In genomic region chr7:111080495-111081105, GRCh38 we compare ENCODE assay signal across 16 cellular contexts. TPM values are rescaled to one million over a fixed set of nuclear protein-coding genes. Genes with fewer than 3 reads are reported as not detected.
DNase-seq lines count a peak whose midpoint lies in the region; ATAC-seq, FAIRE-seq and TF ChIP-seq lines count a peak whose summit lies in the region.
"Had no signal": no experiment of that assay in that cellular context is flagged by ENCODE, and none has a peak within 500 bp of the region (broad histone marks: within the 10 kb centered on the region; RNA-seq: fewer than 3 reads in every experiment).

No MANE protein-coding gene starts in this region.

- TF ChIP-seq POLR2A in HepG2 (IDR thresholded peaks at IDR 0.05; ENCODE audit: insufficient read depth in 1 of 2, low read depth in 2 of 2, low read length in 2 of 2) (no peak), right lobe of liver (IDR thresholded peaks at IDR 0.05) (no peak), prostate gland (IDR thresholded peaks at IDR 0.05) (no peak)

- in situ Hi-C loops in HepG2 (cut with HindIII; ENCODE audit: extremely low pct_ligation_motif_present, low pct_unique_long_range_greater_than_20kb), result loop anchor here (25.0 kb wide), 2 partner anchors 657 to 993 kb away; no protein-coding TSS in a partner anchor

- H4K20me1 ChIP-seq in HepG2 (ENCODE audit: insufficient read depth, low read length) (no peaks in the 10 kb centered on the region), MM.1S (ENCODE audit: insufficient read depth, low read length) (no peaks in the 10 kb centered on the region)

- no peak for TF ChIP-seq RAD21 in HepG2 (CRISPR knock-in tag; IDR thresholded peaks at IDR 0.05)

- no peak for DNase-seq in HepG2 (ENCODE audit: low spot score)
- DNase-seq in right lobe of liver, result no peak
- DNase-seq in MM.1S, result peak; percentile 85
- DNase-seq in prostate gland (ENCODE audit: low spot score), result no peak
- DNase-seq in NCI-H2227 (lab: John Stamatoyannopoulos, UW; ENCODE audit: unreplicated experiment), result no peak
- DNase-seq in hippocampal formation (lab: John Stamatoyannopoulos, UW), result no peak
- DNase-seq in H7, result no peak
- DNase-seq: activated T-cell treated with anti-CD3 and anti-CD28 coated beads, Interleukin-2, amount 50 U/mL, for 48 hours; kidney glomerular epithelial cell; NCI-H1436; NCI-H446 treated with DMSO at 0.1 percent for 48 hours; substantia nigra had no signal

- no peak overlapping the region for H3K9ac ChIP-seq in HepG2 (ENCODE audit: insufficient read depth, low read depth, low read length)
- H3K9ac ChIP-seq in MM.1S (ENCODE audit: low read length), result peak overlapping the region; percentile 3; the same call in 1 of the 2 replicates

- no peak overlapping the region for H3K4me2 ChIP-seq in HepG2 (ENCODE audit: low read depth, low read length)
- H3K4me2 ChIP-seq in MM.1S (ENCODE audit: low read depth, low read length), result peak overlapping the region; percentile 46

- no peak for FAIRE-seq in HepG2 (lab: Jason Lieb, UNC)
- FAIRE-seq: H1 had no signal

- H3K36me3 ChIP-seq in HepG2 (replicated peaks in 1 of 2; ENCODE audit: control insufficient read depth in 1 of 2, insufficient read depth in 2 of 2, low read length in 2 of 2), result no peaks in the 10 kb centered on the region
- no peaks in the 10 kb centered on the region for H3K36me3 ChIP-seq in right lobe of liver
- no peaks in the 10 kb centered on the region for H3K36me3 ChIP-seq in MM.1S (replicated peaks; ENCODE audit: insufficient read depth, low read length)
- no peaks in the 10 kb centered on the region for H3K36me3 ChIP-seq in prostate gland
- no peaks in the 10 kb centered on the region for H3K36me3 ChIP-seq in H7 (replicated peaks; ENCODE audit: control insufficient read depth, insufficient read depth, low read length)

- CTCF ChIA-PET in HepG2 (lab: Yijun Ruan, JAX; ENCODE audit: low intra/inter-chr PET ratio, low total read pairs), result no interaction called here

- POLR2A ChIA-PET in HepG2 (lab: Yijun Ruan, JAX), result no interaction called here

- no peak for ATAC-seq in HepG2
- no peak for ATAC-seq in right lobe of liver
- peak; percentile 20 for ATAC-seq in HG02852 (IDR thresholded peaks at IDR 0.05; ENCODE audit: unreplicated experiment)

- no peaks in the 10 kb centered on the region for H3K79me2 ChIP-seq in HepG2 (ENCODE audit: insufficient read depth, low read length)
- H3K79me2 ChIP-seq in MM.1S (ENCODE audit: low read length), result no peaks in the 10 kb centered on the region

- H3K27me3 ChIP-seq in HepG2 (ENCODE audit: control insufficient read depth in 1 of 2, insufficient read depth in 2 of 2, low read length in 2 of 2) (no peaks in the 10 kb centered on the region), right lobe of liver (no peaks in the 10 kb centered on the region), MM.1S (replicated peaks; ENCODE audit: insufficient read depth, low read length) (no peaks in the 10 kb centered on the region), prostate gland (replicated peaks; ENCODE audit: insufficient read depth) (no peaks in the 10 kb centered on the region), H7 (ENCODE audit: control insufficient read depth, insufficient read depth, low read length) (no peaks in the 10 kb centered on the region)

- TF ChIP-seq EP300 in HepG2 (IDR thresholded peaks at IDR 0.05; ENCODE audit: low read depth in 2 of 2, low read length in 2 of 2) (no peak), HepG2 (CRISPR knock-in tag; IDR thresholded peaks at IDR 0.05; ENCODE audit: borderline replicate concordance) (no peak)

- H3F3A ChIP-seq in MM.1S (ENCODE audit: insufficient read depth, low read length), result peaks cover 42% of the 10 kb centered on the region

- 96% methylated on average over 1 of the region's 1 CpG for WGBS in HepG2 (ENCODE audit: low lambda C conversion rate)
- 100% methylated on average over 1 of the region's 1 CpG for WGBS in right lobe of liver (ENCODE audit: insufficient coverage, low coverage, low lambda C conversion rate, missing lambda C conversion rate)
- 97% methylated on average over 1 of the region's 1 CpG for WGBS in prostate gland

- H3K27ac ChIP-seq in HepG2 (ENCODE audit: extremely low read length, insufficient read depth, low read length) (no peak overlapping the region), right lobe of liver (no peak overlapping the region), MM.1S (ENCODE audit: low read length) (peak overlapping the region; percentile 81; the same call in 1 of the 2 replicates), prostate gland (no peak overlapping the region)
- H3K27ac ChIP-seq: VCaP had no signal

- H3K9me2 ChIP-seq in MM.1S (replicated peaks; ENCODE audit: insufficient read depth, low read length), result no peaks in the 10 kb centered on the region

- H3K4me3 ChIP-seq in HepG2 (replicated peaks in 1 of 3; ENCODE audit: insufficient read depth in 1 of 3, low read depth in 2 of 3, low read length in 3 of 3) (no peak overlapping the region), right lobe of liver (no peak overlapping the region), MM.1S (ENCODE audit: low read length) (no peak overlapping the region), prostate gland (no peak overlapping the region), H7 (ENCODE audit: insufficient read depth, low read depth, low read length) (no peak overlapping the region)

- H2AFZ ChIP-seq in HepG2 (ENCODE audit: low read length) (no peak overlapping the region), MM.1S (ENCODE audit: low read length) (no peak overlapping the region)

- TF ChIP-seq CTCF in HepG2 (CRISPR knock-in tag; IDR thresholded peaks at IDR 0.05) (no peak), right lobe of liver (IDR thresholded peaks at IDR 0.05) (no peak), MM.1S (IDR thresholded peaks at IDR 0.05; ENCODE audit: low read length) (no peak), prostate gland (IDR thresholded peaks at IDR 0.05) (no peak)

- BruUV-seq in HepG2 (replicated peaks; lab: Mats Ljungman, UMichigan), result no TSS peak

- H3K9me3 ChIP-seq in HepG2 (ENCODE audit: low read length) (no peaks in the 10 kb centered on the region), right lobe of liver (no peaks in the 10 kb centered on the region), MM.1S (replicated peaks; ENCODE audit: insufficient read depth, low read length) (no peaks in the 10 kb centered on the region), prostate gland (no peaks in the 10 kb centered on the region)

- intact Hi-C loops in HepG2 (cut with micrococcal nuclease; ENCODE audit: unreplicated experiment), result no loop called here
- intact Hi-C loops in right lobe of liver (cut with DNase I), result no loop called here
- intact Hi-C loops in prostate gland (cut with DNase I), result no loop called here

- peaks cover 6% of the 10 kb centered on the region for H3K4me1 ChIP-seq in HepG2 (ENCODE audit: insufficient read depth, low read length)
- H3K4me1 ChIP-seq in right lobe of liver, result no peaks in the 10 kb centered on the region
- H3K4me1 ChIP-seq in MM.1S (ENCODE audit: low read length), result peaks cover 58% of the 10 kb centered on the region
- no peaks in the 10 kb centered on the region for H3K4me1 ChIP-seq in prostate gland (replicated peaks)

TF ChIP-seq in HepG2, 621 proteins besides CTCF, POLR2A, EP300 and RAD21:
- TF ChIP-seq MAFK (conservative IDR thresholded peaks at IDR 0.05 in 1 of 2, IDR thresholded peaks at IDR 0.05 in 1 of 2; ENCODE audit: low read length in 2 of 2) (peak; percentile 76), XRCC5 (optimal IDR thresholded peaks at IDR 0.05; ENCODE audit: low read length) (no peak), ZNF275 (CRISPR knock-in tag; IDR thresholded peaks at IDR 0.05; ENCODE audit: borderline replicate concordance) (no peak), MAFF (IDR thresholded peaks at IDR 0.05; ENCODE audit: low read depth, low read length) (peak; percentile 72)

RNA-seq across cellular contexts. Expression of gene LRRN3, which starts 10.3 kb away (rescaled TPM):
- 0.07 TPM in 1 of 2 replicates, not detected in the other for total RNA-seq in HepG2 (2016; rRNA removed; fragmentation: Illumina TruSeq; extraction: Trizol)
- not detected in 2 replicates for total RNA-seq in HepG2 (2016; cell fraction: cytosol; rRNA removed; fragmentation: Illumina TruSeq; extraction: Trizol; ENCODE audit: low read depth)
- not detected in 2 replicates for total RNA-seq in HepG2 (2016; cell fraction: insoluble cytoplasmic fraction; rRNA removed; fragmentation: Illumina TruSeq; extraction: Trizol)
- total RNA-seq in HepG2 (2016; cell fraction: membrane; rRNA removed; fragmentation: Illumina TruSeq; extraction: Trizol), result not detected in 2 replicates
- not detected in 2 replicates for total RNA-seq in HepG2 (2016; cell fraction: nucleus; rRNA removed; fragmentation: Illumina TruSeq; extraction: Trizol)
- not detected in 2 replicates for polyA plus RNA-seq in HepG2 (2011; rRNA removed)
- polyA plus RNA-seq in HepG2 (2011; cell fraction: cytosol; rRNA removed), result not detected in 2 replicates
- not detected in 2 replicates for polyA plus RNA-seq in HepG2 (2011; cell fraction: nucleus; rRNA removed)
- not detected in 2 replicates for polyA plus RNA-seq in HepG2 (2012)
- polyA plus RNA-seq in HepG2 (2016; cell fraction: cytosol; fragmentation: Illumina TruSeq; extraction: Trizol; ENCODE audit: low read depth), result not detected in 2 replicates
- not detected in 2 replicates for polyA plus RNA-seq in HepG2 (2016; cell fraction: insoluble cytoplasmic fraction; fragmentation: Illumina TruSeq; extraction: Trizol; ENCODE audit: low read depth)
- polyA plus RNA-seq in HepG2 (2016; cell fraction: membrane; fragmentation: Illumina TruSeq; extraction: Trizol; ENCODE audit: low read depth), result not detected in 2 replicates
- polyA plus RNA-seq in HepG2 (2016; cell fraction: nucleus; fragmentation: Illumina TruSeq; extraction: Trizol; ENCODE audit: insufficient read depth, low read depth), result not detected in 2 replicates
- polyA minus RNA-seq in HepG2 (2011; rRNA and poly(A)+ RNA removed; ENCODE audit: low replicate concordance), result not detected in 2 replicates
- not detected in 2 replicates for polyA minus RNA-seq in HepG2 (2011; cell fraction: cytosol; rRNA and poly(A)+ RNA removed)
- 0.26 TPM in 1 of 2 replicates, not detected in the other for polyA minus RNA-seq in HepG2 (2011; cell fraction: nucleus; rRNA and poly(A)+ RNA removed)
- under 1 TPM in 4 of 6 experiments, not detected in 2; 0.19 to 0.31 (median 0.22) TPM for total RNA-seq in right lobe of liver
- total RNA-seq in prostate gland, result 10 to 100 TPM in 1 of 2 donors, under 1 TPM in 1; 0.32 to 41.5 TPM
- 0.15 and 0.31 TPM in 2 replicates for total RNA-seq in H7 (2014; rRNA removed; shearing (Covaris generic))
- total RNA-seq: OCI-LY7 had no signal
